19 cellular contexts compared by ENCODE assay signal in genomic region chr20:37403107-37404033, GRCh38.
"Had no signal": no experiment of that assay in that cellular context is flagged by ENCODE, and none has a peak within 500 bp of the region (broad histone marks: within the 10 kb centered on the region; RNA-seq: fewer than 3 reads in every experiment).

No MANE protein-coding gene starts in this region.

- H2AFZ ChIP-seq: parathyroid adenoma had no signal

- H3K9ac ChIP-seq: parathyroid adenoma had no signal

- H3K27me3 ChIP-seq: sigmoid colon, uterus had no signal

- H3K4me3 Mint-ChIP-seq: natural killer cell; stimulated activated effector memory CD8-positive, alpha-beta T cell treated with anti-CD3 and anti-CD28 coated beads, Interleukin-12 subunit alpha, Interleukin-12 subunit beta, amount 100 ng/mL, for 72 hours; stimulated activated naive CD8-positive, alpha-beta T cell treated with anti-CD3 and anti-CD28 coated beads, Interleukin-15, Interleukin-2, amounts not matched to agents 100 ng/mL and 50 ng/mL, for 24 hours had no signal

- H3K27ac ChIP-seq: dorsolateral prefrontal cortex, lower lobe of right lung, parathyroid adenoma, suprapubic skin, transverse colon, upper lobe of right lung, uterus had no signal

- FAIRE-seq: colon, frontal cortex, keratinocyte had no signal

- H3K9me3 ChIP-seq: lower lobe of right lung, sigmoid colon, suprapubic skin, transverse colon, upper lobe of right lung, uterus had no signal

- H3K79me2 ChIP-seq: parathyroid adenoma had no signal

- H3K4me1 ChIP-seq: parathyroid adenoma had no signal

- DNase-seq: dorsolateral prefrontal cortex; effector CD4-positive, alpha-beta T cell; left ventricle myocardium superior; lower lobe of right lung; natural killer cell; sigmoid colon; stimulated activated CD4-positive, alpha-beta T cell treated with anti-CD3 and anti-CD28 coated beads, Interleukin-2, amount 100 ng/mL, for 24 hours; stimulated activated CD4-positive, alpha-beta T cell treated with anti-CD3 and anti-CD28 coated beads, Interleukin-4, amount 100 ng/mL, for 24 hours; transverse colon; upper lobe of right lung; uterus had no signal

- ATAC-seq: left ventricle myocardium superior; lower lobe of right lung; natural killer cell; stimulated activated effector memory CD8-positive, alpha-beta T cell treated with anti-CD3 and anti-CD28 coated beads, Interleukin-12 subunit alpha, Interleukin-12 subunit beta, amount 100 ng/mL, for 72 hours; upper lobe of right lung had no signal

- H3K27ac Mint-ChIP-seq: natural killer cell; progenitor cell of endocrine pancreas; stimulated activated effector memory CD8-positive, alpha-beta T cell treated with anti-CD3 and anti-CD28 coated beads, Interleukin-12 subunit alpha, Interleukin-12 subunit beta, amount 100 ng/mL, for 72 hours; stimulated activated naive CD8-positive, alpha-beta T cell treated with anti-CD3 and anti-CD28 coated beads, Interleukin-15, Interleukin-2, amounts not matched to agents 100 ng/mL and 50 ng/mL, for 24 hours had no signal

- H3K36me3 Mint-ChIP-seq: natural killer cell had no signal

- H3K9me3 Mint-ChIP-seq: natural killer cell; stimulated activated effector memory CD8-positive, alpha-beta T cell treated with anti-CD3 and anti-CD28 coated beads, Interleukin-12 subunit alpha, Interleukin-12 subunit beta, amount 100 ng/mL, for 72 hours; stimulated activated naive CD8-positive, alpha-beta T cell treated with anti-CD3 and anti-CD28 coated beads, Interleukin-15, Interleukin-2, amounts not matched to agents 100 ng/mL and 50 ng/mL, for 24 hours had no signal

- H3K4me3 ChIP-seq: dorsolateral prefrontal cortex, lower lobe of right lung, sigmoid colon, suprapubic skin, transverse colon, upper lobe of right lung, uterus had no signal

- H3K36me3 ChIP-seq: uterus had no signal
